Comparison of ENCODE assay signal across 11 cellular contexts in the genomic region with DNA sequence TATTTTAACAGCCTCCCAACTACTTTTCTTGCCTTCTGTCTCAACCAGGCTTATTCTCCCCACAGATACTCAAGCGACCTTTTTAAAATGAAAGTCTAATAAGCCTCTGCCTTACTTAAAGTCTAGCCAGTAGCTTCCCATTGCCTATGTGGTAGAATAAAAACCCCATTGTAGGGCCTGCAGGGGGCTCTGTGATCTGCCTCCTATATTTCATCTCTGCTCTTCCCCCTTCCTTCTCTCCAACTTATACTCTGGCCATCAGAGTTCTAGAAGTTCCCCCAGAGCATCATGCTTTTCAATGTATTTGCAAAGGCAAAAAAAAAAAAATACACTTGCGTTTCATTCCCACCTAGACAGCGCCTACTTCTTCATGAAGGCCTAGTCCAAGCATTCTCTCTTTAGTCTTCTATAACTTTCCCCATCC.
A peak's percentile ranks its signal among the peaks of the same experiment; 100 is the strongest.
DNase-seq lines count a peak whose midpoint lies in the region; ATAC-seq and TF ChIP-seq lines count a peak whose summit lies in the region.
"Had no signal": no experiment of that assay in that cellular context is flagged by ENCODE, and none has a peak within 500 bp of the region (broad histone marks: within the 10 kb centered on the region; RNA-seq: fewer than 3 reads in every experiment).

No MANE protein-coding gene starts in this region.

- no peaks in the 10 kb centered on the region for H3K9me3 ChIP-seq in right atrium auricular region
- H3K9me3 ChIP-seq in hepatocyte (ENCODE audit: low read depth), result no peaks in the 10 kb centered on the region

- intact Hi-C loops in left ventricle myocardium superior (cut with micrococcal nuclease), result no loop called here

- WGBS in hepatocyte (ENCODE audit: low lambda C conversion rate, missing lambda C conversion rate), result 98% methylated on average over 3 of the region's 3 CpGs

- no peaks in the 10 kb centered on the region for H4K20me1 ChIP-seq in hepatocyte (ENCODE audit: insufficient read depth, poor library complexity, severe bottlenecking)

- DNase-seq in right atrium auricular region (ENCODE audit: low spot score) (no peak), left ventricle myocardium superior (no peak), hepatocyte (ENCODE audit: low spot score) (no peak), GF-D8 (lab: John Stamatoyannopoulos, UW) (no peak)
- DNase-seq: aorta, NCI-H2029 treated with DMSO at 0.1 percent for 48 hours, WERI-Rb-1 had no signal

- H3K4me1 ChIP-seq in right atrium auricular region (peaks cover 0 to 38% of the 10 kb centered on the region in 2 donors), hepatocyte (ENCODE audit: insufficient read depth) (peaks cover 6% of the 10 kb centered on the region)

- H2AFZ ChIP-seq in hepatocyte, result no peak overlapping the region

- no peak for TF ChIP-seq CTCF in right atrium auricular region (IDR thresholded peaks at IDR 0.05)
- no peak for TF ChIP-seq CTCF in hepatocyte (IDR thresholded peaks at IDR 0.05; ENCODE audit: poor library complexity)

- peak overlapping the region; percentile 40 to 41 for H3K27ac ChIP-seq in right atrium auricular region
- H3K27ac ChIP-seq in hepatocyte, result peak overlapping the region; percentile 4
- H3K27ac ChIP-seq: WERI-Rb-1 had no signal

- H3K4me3 ChIP-seq in right atrium auricular region, result peak overlapping the region in 1 of 2 donors; percentile 23
- no peak overlapping the region for H3K4me3 ChIP-seq in hepatocyte

- no peaks in the 10 kb centered on the region for H3K9me2 ChIP-seq in hepatocyte (replicated peaks; ENCODE audit: insufficient read depth)

- H3K36me3 ChIP-seq in right atrium auricular region (no peaks in the 10 kb centered on the region), hepatocyte (replicated peaks; ENCODE audit: insufficient read depth, low read depth) (no peaks in the 10 kb centered on the region)
- H3K36me3 ChIP-seq: WERI-Rb-1 had no signal

- no peaks in the 10 kb centered on the region for H3K27me3 ChIP-seq in right atrium auricular region
- H3K27me3 ChIP-seq in hepatocyte, result no peaks in the 10 kb centered on the region

- no peaks in the 10 kb centered on the region for H3K79me2 ChIP-seq in hepatocyte

- H3K4me2 ChIP-seq in hepatocyte, result no peak overlapping the region

- ATAC-seq in left ventricle myocardium superior (no peak), SK-N-SH treated with all-trans-retinoic acid at 6 μM for 48 hours (peak; percentile 24; the same call in 1 of the 3 replicates), GM18909 (IDR thresholded peaks at IDR 0.05; ENCODE audit: poor library complexity, unreplicated experiment) (no peak), GM21515 (IDR thresholded peaks at IDR 0.05; ENCODE audit: unreplicated experiment) (no peak), GM21786 (IDR thresholded peaks at IDR 0.05; ENCODE audit: unreplicated experiment) (no peak)

TF ChIP-seq in SK-N-SH treated with all-trans-retinoic acid at 6 μM for 48 hours, 23 proteins besides CTCF, POLR2A, EP300 and RAD21:
- TF ChIP-seq ZC3H10 (CRISPR knock-in tag; IDR thresholded peaks at IDR 0.05) (no peak), RARB (CRISPR knock-in tag; IDR thresholded peaks at IDR 0.05) (no peak), TOX (CRISPR knock-in tag; IDR thresholded peaks at IDR 0.05; ENCODE audit: borderline replicate concordance) (no peak), ARNTL (CRISPR knock-in tag; IDR thresholded peaks at IDR 0.05; ENCODE audit: borderline replicate concordance, low read depth) (no peak), ISL1 (CRISPR knock-in tag; IDR thresholded peaks at IDR 0.05) (no peak), PPARA (CRISPR knock-in tag; IDR thresholded peaks at IDR 0.05; ENCODE audit: borderline replicate concordance) (no peak), ZNF8 (CRISPR knock-in tag; IDR thresholded peaks at IDR 0.05) (no peak)
- TF ChIP-seq, protein P1, sequence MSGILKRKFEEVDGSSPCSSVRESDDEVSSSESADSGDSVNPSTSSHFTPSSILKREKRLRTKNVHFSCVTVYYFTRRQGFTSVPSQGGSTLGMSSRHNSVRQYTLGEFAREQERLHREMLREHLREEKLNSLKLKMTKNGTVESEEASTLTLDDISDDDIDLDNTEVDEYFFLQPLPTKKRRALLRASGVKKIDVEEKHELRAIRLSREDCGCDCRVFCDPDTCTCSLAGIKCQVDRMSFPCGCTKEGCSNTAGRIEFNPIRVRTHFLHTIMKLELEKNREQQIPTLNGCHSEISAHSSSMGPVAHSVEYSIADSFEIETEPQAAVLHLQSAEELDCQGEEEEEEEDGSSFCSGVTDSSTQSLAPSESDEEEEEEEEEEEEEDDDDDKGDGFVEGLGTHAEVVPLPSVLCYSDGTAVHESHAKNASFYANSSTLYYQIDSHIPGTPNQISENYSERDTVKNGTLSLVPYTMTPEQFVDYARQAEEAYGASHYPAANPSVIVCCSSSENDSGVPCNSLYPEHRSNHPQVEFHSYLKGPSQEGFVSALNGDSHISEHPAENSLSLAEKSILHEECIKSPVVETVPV (CRISPR knock-in tag; IDR thresholded peaks at IDR 0.05), result no peak
- TF ChIP-seq, protein P2, sequence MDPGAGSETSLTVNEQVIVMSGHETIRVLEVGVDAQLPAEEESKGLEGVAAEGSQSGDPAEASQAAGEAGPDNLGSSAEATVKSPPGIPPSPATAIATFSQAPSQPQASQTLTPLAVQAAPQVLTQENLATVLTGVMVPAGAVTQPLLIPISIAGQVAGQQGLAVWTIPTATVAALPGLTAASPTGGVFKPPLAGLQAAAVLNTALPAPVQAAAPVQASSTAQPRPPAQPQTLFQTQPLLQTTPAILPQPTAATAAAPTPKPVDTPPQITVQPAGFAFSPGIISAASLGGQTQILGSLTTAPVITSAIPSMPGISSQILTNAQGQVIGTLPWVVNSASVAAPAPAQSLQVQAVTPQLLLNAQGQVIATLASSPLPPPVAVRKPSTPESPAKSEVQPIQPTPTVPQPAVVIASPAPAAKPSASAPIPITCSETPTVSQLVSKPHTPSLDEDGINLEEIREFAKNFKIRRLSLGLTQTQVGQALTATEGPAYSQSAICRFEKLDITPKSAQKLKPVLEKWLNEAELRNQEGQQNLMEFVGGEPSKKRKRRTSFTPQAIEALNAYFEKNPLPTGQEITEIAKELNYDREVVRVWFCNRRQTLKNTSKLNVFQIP (CRISPR knock-in tag; IDR thresholded peaks at IDR 0.05; ENCODE audit: borderline replicate concordance, low read depth), result no peak
- TF ChIP-seq, protein P3, sequence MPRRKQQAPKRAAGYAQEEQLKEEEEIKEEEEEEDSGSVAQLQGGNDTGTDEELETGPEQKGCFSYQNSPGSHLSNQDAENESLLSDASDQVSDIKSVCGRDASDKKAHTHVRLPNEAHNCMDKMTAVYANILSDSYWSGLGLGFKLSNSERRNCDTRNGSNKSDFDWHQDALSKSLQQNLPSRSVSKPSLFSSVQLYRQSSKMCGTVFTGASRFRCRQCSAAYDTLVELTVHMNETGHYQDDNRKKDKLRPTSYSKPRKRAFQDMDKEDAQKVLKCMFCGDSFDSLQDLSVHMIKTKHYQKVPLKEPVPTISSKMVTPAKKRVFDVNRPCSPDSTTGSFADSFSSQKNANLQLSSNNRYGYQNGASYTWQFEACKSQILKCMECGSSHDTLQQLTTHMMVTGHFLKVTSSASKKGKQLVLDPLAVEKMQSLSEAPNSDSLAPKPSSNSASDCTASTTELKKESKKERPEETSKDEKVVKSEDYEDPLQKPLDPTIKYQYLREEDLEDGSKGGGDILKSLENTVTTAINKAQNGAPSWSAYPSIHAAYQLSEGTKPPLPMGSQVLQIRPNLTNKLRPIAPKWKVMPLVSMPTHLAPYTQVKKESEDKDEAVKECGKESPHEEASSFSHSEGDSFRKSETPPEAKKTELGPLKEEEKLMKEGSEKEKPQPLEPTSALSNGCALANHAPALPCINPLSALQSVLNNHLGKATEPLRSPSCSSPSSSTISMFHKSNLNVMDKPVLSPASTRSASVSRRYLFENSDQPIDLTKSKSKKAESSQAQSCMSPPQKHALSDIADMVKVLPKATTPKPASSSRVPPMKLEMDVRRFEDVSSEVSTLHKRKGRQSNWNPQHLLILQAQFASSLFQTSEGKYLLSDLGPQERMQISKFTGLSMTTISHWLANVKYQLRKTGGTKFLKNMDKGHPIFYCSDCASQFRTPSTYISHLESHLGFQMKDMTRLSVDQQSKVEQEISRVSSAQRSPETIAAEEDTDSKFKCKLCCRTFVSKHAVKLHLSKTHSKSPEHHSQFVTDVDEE (CRISPR knock-in tag; IDR thresholded peaks at IDR 0.05), result no peak
- TF ChIP-seq, protein P4, sequence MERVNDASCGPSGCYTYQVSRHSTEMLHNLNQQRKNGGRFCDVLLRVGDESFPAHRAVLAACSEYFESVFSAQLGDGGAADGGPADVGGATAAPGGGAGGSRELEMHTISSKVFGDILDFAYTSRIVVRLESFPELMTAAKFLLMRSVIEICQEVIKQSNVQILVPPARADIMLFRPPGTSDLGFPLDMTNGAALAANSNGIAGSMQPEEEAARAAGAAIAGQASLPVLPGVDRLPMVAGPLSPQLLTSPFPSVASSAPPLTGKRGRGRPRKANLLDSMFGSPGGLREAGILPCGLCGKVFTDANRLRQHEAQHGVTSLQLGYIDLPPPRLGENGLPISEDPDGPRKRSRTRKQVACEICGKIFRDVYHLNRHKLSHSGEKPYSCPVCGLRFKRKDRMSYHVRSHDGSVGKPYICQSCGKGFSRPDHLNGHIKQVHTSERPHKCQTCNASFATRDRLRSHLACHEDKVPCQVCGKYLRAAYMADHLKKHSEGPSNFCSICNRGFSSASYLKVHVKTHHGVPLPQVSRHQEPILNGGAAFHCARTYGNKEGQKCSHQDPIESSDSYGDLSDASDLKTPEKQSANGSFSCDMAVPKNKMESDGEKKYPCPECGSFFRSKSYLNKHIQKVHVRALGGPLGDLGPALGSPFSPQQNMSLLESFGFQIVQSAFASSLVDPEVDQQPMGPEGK (CRISPR knock-in tag; IDR thresholded peaks at IDR 0.05; ENCODE audit: borderline replicate concordance), result no peak
TF ChIP-seq in SK-N-SH treated with all-trans-retinoic acid at 6 μM for 48 hours: peak in this region for 0.
